ENCODE assay signal across 2 cellular contexts in the genomic region with DNA sequence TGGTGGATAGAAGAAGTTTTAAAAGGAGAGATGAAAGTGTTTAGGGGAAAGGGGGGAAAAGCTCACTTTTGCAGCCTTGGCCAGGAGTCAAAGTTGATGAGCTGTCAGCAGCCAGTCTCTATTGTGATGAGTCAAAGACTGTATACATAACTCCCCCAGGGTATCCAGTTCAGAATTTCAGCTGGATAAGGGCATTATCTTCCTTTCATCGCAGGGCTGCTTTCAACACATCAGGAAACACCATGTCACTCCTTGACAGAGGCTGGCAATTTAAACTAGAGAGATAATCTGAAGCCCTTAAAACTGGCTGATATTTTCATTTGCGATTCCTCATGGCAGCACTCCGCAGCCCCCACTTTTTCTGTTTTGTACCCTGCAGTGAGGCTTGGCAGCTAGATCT.
TF ChIP-seq lines count a peak whose summit lies in the region.

No MANE protein-coding gene starts in this region.

TF ChIP-seq in GM23338, 12 proteins besides CTCF, POLR2A, EP300 and RAD21 (continued from another document):
- TF ChIP-seq, protein P1, sequence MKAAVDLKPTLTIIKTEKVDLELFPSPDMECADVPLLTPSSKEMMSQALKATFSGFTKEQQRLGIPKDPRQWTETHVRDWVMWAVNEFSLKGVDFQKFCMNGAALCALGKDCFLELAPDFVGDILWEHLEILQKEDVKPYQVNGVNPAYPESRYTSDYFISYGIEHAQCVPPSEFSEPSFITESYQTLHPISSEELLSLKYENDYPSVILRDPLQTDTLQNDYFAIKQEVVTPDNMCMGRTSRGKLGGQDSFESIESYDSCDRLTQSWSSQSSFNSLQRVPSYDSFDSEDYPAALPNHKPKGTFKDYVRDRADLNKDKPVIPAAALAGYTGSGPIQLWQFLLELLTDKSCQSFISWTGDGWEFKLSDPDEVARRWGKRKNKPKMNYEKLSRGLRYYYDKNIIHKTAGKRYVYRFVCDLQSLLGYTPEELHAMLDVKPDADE (IDR thresholded peaks at IDR 0.05) = no peak
- no peak for TF ChIP-seq JUNB (IDR thresholded peaks at IDR 0.05; ENCODE audit: unreplicated experiment)
- TF ChIP-seq, protein P2, sequence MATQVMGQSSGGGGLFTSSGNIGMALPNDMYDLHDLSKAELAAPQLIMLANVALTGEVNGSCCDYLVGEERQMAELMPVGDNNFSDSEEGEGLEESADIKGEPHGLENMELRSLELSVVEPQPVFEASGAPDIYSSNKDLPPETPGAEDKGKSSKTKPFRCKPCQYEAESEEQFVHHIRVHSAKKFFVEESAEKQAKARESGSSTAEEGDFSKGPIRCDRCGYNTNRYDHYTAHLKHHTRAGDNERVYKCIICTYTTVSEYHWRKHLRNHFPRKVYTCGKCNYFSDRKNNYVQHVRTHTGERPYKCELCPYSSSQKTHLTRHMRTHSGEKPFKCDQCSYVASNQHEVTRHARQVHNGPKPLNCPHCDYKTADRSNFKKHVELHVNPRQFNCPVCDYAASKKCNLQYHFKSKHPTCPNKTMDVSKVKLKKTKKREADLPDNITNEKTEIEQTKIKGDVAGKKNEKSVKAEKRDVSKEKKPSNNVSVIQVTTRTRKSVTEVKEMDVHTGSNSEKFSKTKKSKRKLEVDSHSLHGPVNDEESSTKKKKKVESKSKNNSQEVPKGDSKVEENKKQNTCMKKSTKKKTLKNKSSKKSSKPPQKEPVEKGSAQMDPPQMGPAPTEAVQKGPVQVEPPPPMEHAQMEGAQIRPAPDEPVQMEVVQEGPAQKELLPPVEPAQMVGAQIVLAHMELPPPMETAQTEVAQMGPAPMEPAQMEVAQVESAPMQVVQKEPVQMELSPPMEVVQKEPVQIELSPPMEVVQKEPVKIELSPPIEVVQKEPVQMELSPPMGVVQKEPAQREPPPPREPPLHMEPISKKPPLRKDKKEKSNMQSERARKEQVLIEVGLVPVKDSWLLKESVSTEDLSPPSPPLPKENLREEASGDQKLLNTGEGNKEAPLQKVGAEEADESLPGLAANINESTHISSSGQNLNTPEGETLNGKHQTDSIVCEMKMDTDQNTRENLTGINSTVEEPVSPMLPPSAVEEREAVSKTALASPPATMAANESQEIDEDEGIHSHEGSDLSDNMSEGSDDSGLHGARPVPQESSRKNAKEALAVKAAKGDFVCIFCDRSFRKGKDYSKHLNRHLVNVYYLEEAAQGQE (IDR thresholded peaks at IDR 0.05; ENCODE audit: unreplicated experiment) = no peak
- TF ChIP-seq ZNF462 (CRISPR knock-in tag; IDR thresholded peaks at IDR 0.05) = no peak
- no peak for TF ChIP-seq ZNF331 (CRISPR knock-in tag; IDR thresholded peaks at IDR 0.05; ENCODE audit: low read depth)
- no peak for TF ChIP-seq ZNF114 (CRISPR knock-in tag; IDR thresholded peaks at IDR 0.05)
- no peak for TF ChIP-seq EZH2 (IDR thresholded peaks at IDR 0.05; ENCODE audit: low read depth, unreplicated experiment)
- no peak for TF ChIP-seq POLR2AphosphoS5 (IDR thresholded peaks at IDR 0.05; ENCODE audit: low read depth)
- TF ChIP-seq NANOG (IDR thresholded peaks at IDR 0.05; ENCODE audit: borderline replicate concordance) = no peak

TF ChIP-seq in neural cell, 6 proteins besides CTCF, POLR2A, EP300 and RAD21 (continued from another document):
- TF ChIP-seq, protein P2 (IDR thresholded peaks at IDR 0.05; ENCODE audit: borderline replicate concordance) = no peak
- TF ChIP-seq MXI1 (conservative IDR thresholded peaks at IDR 0.05; ENCODE audit: poor library complexity, severe bottlenecking) = no peak
